2 cellular contexts compared by ENCODE assay signal in the genomic region with DNA sequence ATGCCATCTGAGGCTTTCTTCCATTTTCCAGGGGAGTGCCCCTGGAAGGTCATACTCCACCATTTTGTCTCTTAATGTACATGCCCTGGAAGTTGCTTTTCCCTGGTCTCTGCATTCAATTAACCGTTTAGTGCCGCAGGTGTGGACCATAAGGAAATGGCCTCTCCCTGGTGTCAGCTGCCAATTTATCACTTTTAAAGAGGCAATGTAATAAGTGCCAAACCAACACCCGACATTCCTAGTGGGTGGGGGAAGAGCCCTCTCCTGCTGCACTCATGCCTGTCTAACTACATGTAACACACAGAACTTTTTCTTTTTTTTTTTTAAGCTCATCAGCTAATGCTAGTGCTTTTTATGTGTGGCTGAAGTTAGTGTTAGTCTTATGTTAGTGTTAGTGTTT.
TF ChIP-seq lines count a peak whose summit lies in the region.

No MANE protein-coding gene starts in this region.

TF ChIP-seq in SK-N-SH, 30 proteins besides CTCF, POLR2A, EP300 and RAD21:
- TF ChIP-seq, protein P1, sequence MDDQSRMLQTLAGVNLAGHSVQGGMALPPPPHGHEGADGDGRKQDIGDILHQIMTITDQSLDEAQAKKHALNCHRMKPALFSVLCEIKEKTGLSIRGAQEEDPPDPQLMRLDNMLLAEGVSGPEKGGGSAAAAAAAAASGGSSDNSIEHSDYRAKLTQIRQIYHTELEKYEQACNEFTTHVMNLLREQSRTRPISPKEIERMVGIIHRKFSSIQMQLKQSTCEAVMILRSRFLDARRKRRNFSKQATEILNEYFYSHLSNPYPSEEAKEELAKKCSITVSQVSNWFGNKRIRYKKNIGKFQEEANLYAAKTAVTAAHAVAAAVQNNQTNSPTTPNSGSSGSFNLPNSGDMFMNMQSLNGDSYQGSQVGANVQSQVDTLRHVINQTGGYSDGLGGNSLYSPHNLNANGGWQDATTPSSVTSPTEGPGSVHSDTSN (IDR thresholded peaks at IDR 0.05) = no peak
- no peak for TF ChIP-seq GATA2 (CRISPR knock-in tag; IDR thresholded peaks at IDR 0.05)
- TF ChIP-seq YY1 (IDR thresholded peaks at IDR 0.05; ENCODE audit: low read depth) = no peak
- TF ChIP-seq ELF1 (IDR thresholded peaks at IDR 0.05) = no peak
- TF ChIP-seq RCOR1 (IDR thresholded peaks at IDR 0.05; ENCODE audit: low read length) = no peak
- TF ChIP-seq TAF1 (IDR thresholded peaks at IDR 0.05; ENCODE audit: borderline replicate concordance, low read depth, low read length) = no peak
- TF ChIP-seq RFX5 (IDR thresholded peaks at IDR 0.05; ENCODE audit: low read length) = no peak
- TF ChIP-seq NRF1 (IDR thresholded peaks at IDR 0.05; ENCODE audit: low read depth, low read length) = no peak
- TF ChIP-seq JUND (IDR thresholded peaks at IDR 0.05) = no peak
- no peak for TF ChIP-seq NFIC (IDR thresholded peaks at IDR 0.05; ENCODE audit: borderline replicate concordance)
- TF ChIP-seq, protein P2, sequence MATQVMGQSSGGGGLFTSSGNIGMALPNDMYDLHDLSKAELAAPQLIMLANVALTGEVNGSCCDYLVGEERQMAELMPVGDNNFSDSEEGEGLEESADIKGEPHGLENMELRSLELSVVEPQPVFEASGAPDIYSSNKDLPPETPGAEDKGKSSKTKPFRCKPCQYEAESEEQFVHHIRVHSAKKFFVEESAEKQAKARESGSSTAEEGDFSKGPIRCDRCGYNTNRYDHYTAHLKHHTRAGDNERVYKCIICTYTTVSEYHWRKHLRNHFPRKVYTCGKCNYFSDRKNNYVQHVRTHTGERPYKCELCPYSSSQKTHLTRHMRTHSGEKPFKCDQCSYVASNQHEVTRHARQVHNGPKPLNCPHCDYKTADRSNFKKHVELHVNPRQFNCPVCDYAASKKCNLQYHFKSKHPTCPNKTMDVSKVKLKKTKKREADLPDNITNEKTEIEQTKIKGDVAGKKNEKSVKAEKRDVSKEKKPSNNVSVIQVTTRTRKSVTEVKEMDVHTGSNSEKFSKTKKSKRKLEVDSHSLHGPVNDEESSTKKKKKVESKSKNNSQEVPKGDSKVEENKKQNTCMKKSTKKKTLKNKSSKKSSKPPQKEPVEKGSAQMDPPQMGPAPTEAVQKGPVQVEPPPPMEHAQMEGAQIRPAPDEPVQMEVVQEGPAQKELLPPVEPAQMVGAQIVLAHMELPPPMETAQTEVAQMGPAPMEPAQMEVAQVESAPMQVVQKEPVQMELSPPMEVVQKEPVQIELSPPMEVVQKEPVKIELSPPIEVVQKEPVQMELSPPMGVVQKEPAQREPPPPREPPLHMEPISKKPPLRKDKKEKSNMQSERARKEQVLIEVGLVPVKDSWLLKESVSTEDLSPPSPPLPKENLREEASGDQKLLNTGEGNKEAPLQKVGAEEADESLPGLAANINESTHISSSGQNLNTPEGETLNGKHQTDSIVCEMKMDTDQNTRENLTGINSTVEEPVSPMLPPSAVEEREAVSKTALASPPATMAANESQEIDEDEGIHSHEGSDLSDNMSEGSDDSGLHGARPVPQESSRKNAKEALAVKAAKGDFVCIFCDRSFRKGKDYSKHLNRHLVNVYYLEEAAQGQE (IDR thresholded peaks at IDR 0.05; ENCODE audit: low read depth, low read length) = no peak
- no peak for TF ChIP-seq FOSL2 (IDR thresholded peaks at IDR 0.05; ENCODE audit: borderline replicate concordance, low read depth)
- TF ChIP-seq IRF3 (IDR thresholded peaks at IDR 0.05; ENCODE audit: low read depth, low read length) = no peak
- TF ChIP-seq TEAD4 (IDR thresholded peaks at IDR 0.05; ENCODE audit: borderline replicate concordance, insufficient read depth) = no peak
- no peak for TF ChIP-seq RXRA (IDR thresholded peaks at IDR 0.05; ENCODE audit: borderline replicate concordance, low read depth)
- no peak for TF ChIP-seq FOXM1 (IDR thresholded peaks at IDR 0.05; ENCODE audit: low read depth)
- no peak for TF ChIP-seq FOXJ3 (CRISPR knock-in tag; IDR thresholded peaks at IDR 0.05)
- TF ChIP-seq SIN3A (IDR thresholded peaks at IDR 0.05; ENCODE audit: borderline replicate concordance, low read depth, low read length) = no peak
- TF ChIP-seq CHD2 (IDR thresholded peaks at IDR 0.05; ENCODE audit: low read length, partially characterized antibody) = no peak

TF ChIP-seq in SK-N-SH treated with all-trans-retinoic acid at 6 μM for 48 hours, 23 proteins besides CTCF, POLR2A, EP300 and RAD21:
- TF ChIP-seq RARB (CRISPR knock-in tag; IDR thresholded peaks at IDR 0.05) (no peak), ZFP3 (CRISPR knock-in tag; IDR thresholded peaks at IDR 0.05) (no peak), ZNF70 (CRISPR knock-in tag; IDR thresholded peaks at IDR 0.05) (no peak), ARNTL (CRISPR knock-in tag; IDR thresholded peaks at IDR 0.05; ENCODE audit: borderline replicate concordance, low read depth) (no peak), ESRRG (CRISPR knock-in tag; IDR thresholded peaks at IDR 0.05) (no peak), PPARA (CRISPR knock-in tag; IDR thresholded peaks at IDR 0.05; ENCODE audit: borderline replicate concordance) (no peak), POU6F1 (CRISPR knock-in tag; IDR thresholded peaks at IDR 0.05; ENCODE audit: borderline replicate concordance, low read depth) (no peak), GLIS3 (CRISPR knock-in tag; IDR thresholded peaks at IDR 0.05) (no peak), ZC3H10 (CRISPR knock-in tag; IDR thresholded peaks at IDR 0.05) (no peak), ZNF565 (CRISPR knock-in tag; conservative IDR thresholded peaks at IDR 0.05; ENCODE audit: low read depth) (no peak)
- TF ChIP-seq, protein P3, sequence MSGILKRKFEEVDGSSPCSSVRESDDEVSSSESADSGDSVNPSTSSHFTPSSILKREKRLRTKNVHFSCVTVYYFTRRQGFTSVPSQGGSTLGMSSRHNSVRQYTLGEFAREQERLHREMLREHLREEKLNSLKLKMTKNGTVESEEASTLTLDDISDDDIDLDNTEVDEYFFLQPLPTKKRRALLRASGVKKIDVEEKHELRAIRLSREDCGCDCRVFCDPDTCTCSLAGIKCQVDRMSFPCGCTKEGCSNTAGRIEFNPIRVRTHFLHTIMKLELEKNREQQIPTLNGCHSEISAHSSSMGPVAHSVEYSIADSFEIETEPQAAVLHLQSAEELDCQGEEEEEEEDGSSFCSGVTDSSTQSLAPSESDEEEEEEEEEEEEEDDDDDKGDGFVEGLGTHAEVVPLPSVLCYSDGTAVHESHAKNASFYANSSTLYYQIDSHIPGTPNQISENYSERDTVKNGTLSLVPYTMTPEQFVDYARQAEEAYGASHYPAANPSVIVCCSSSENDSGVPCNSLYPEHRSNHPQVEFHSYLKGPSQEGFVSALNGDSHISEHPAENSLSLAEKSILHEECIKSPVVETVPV (CRISPR knock-in tag; IDR thresholded peaks at IDR 0.05) = no peak
- TF ChIP-seq, protein P4, sequence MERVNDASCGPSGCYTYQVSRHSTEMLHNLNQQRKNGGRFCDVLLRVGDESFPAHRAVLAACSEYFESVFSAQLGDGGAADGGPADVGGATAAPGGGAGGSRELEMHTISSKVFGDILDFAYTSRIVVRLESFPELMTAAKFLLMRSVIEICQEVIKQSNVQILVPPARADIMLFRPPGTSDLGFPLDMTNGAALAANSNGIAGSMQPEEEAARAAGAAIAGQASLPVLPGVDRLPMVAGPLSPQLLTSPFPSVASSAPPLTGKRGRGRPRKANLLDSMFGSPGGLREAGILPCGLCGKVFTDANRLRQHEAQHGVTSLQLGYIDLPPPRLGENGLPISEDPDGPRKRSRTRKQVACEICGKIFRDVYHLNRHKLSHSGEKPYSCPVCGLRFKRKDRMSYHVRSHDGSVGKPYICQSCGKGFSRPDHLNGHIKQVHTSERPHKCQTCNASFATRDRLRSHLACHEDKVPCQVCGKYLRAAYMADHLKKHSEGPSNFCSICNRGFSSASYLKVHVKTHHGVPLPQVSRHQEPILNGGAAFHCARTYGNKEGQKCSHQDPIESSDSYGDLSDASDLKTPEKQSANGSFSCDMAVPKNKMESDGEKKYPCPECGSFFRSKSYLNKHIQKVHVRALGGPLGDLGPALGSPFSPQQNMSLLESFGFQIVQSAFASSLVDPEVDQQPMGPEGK (CRISPR knock-in tag; IDR thresholded peaks at IDR 0.05; ENCODE audit: borderline replicate concordance) = no peak
